26 cellular contexts compared by ENCODE assay signal in the genomic region with DNA sequence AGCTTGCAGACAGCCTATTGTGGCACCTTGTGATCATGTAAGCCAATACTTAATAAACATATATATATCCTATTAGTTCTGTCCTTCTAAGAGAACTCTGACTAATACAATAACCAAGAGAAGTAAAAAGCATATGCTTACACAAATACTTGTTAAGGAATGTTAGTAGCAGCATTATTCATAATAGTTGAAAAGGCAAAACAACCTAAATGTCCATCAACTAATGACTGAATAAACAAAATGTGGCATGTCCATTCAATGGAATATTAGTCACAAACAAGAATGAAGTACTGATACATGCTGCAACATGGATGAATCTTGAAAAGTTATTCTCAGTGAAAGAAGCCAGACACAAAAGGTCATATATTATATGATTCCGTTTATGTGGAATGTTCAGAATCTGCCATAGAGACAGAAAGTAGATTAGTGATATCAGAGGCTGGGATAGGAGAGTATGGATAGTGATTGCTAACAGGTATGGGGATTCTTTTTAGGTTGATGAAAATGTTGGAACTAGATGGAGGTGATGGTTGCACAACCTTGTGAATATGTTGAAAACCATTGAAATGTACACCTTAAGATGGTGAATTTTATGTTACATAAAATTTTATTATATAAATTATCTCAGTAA.
"Had no signal": no experiment of that assay in that cellular context is flagged by ENCODE, and none has a peak within 500 bp of the region (broad histone marks: within the 10 kb centered on the region; RNA-seq: fewer than 3 reads in every experiment).

No MANE protein-coding gene starts in this region.

- H3K9me3 ChIP-seq: ascending aorta had no signal

- H3K27me3 ChIP-seq: ascending aorta had no signal

- H3K4me3 Mint-ChIP-seq: activated CD4-positive, alpha-beta T cell treated with anti-CD3 and anti-CD28 coated beads, Interleukin-2, amount 10 ng/mL, durations not matched to agents 24 days and 14 days; activated CD8-positive, alpha-beta T cell treated with anti-CD3 and anti-CD28 coated beads for 36 hours; activated naive CD8-positive, alpha-beta T cell treated with anti-CD3 and anti-CD28 coated beads for 36 hours; activated T-cell treated with anti-CD3 and anti-CD28 coated beads, Interleukin-2, amount 50 U/mL, for 72 hours; activated T-helper 17 cell treated with anti-CD3 and anti-CD28 coated beads, Interleukin-2, amount 50 U/mL, for 72 hours had no signal

- FAIRE-seq: K562 had no signal

- DNase-seq: activated CD4-positive, alpha-beta T cell treated with anti-CD3 and anti-CD28 coated beads for 1 hour; activated CD4-positive, alpha-beta T cell treated with anti-CD3 and anti-CD28 coated beads, Interleukin-2, amount 50 U/mL, for 4 hours; activated CD4-positive, CD25-positive, alpha-beta regulatory T cell; activated CD8-positive, alpha-beta T cell treated with anti-CD3 and anti-CD28 coated beads for 36 hours; activated effector memory CD4-positive, alpha-beta T cell treated with anti-CD3 and anti-CD28 coated beads, Interleukin-2, amount 50 U/mL, for 16 hours; activated naive CD4-positive, alpha-beta T cell; activated naive CD4-positive, alpha-beta T cell treated with anti-CD3 and anti-CD28 coated beads, Interleukin-2, amount 50 U/mL, for 16 hours; activated naive CD8-positive, alpha-beta T cell treated with anti-CD3 and anti-CD28 coated beads for 36 hours; activated T-cell treated with anti-CD3 and anti-CD28 coated beads, Interleukin-2, amount 50 U/mL, for 1 hour; activated T-cell treated with anti-CD3 and anti-CD28 coated beads, Interleukin-2, amount 50 U/mL, for 72 hours; amygdala; caudate nucleus; IMR-90; NCI-H1105; NCI-H1417 treated with DMSO at 0.1 percent for 48 hours; NCI-H1694; NCI-H1930; NCI-H345; NCI-H524 treated with DMSO at 0.1 percent for 48 hours; SIG-M5; T1000; WERI-Rb-1 had no signal

- H3K4me1 ChIP-seq: ascending aorta had no signal

- H3K36me3 Mint-ChIP-seq: activated naive CD8-positive, alpha-beta T cell treated with anti-CD3 and anti-CD28 coated beads for 36 hours had no signal

- H3K27ac ChIP-seq: ascending aorta, WERI-Rb-1 had no signal

- H3K9me3 Mint-ChIP-seq: activated CD4-positive, alpha-beta T cell treated with anti-CD3 and anti-CD28 coated beads, Interleukin-2, amount 10 ng/mL, durations not matched to agents 24 days and 14 days; activated CD8-positive, alpha-beta T cell treated with anti-CD3 and anti-CD28 coated beads for 36 hours; activated naive CD8-positive, alpha-beta T cell treated with anti-CD3 and anti-CD28 coated beads for 36 hours; activated T-cell treated with anti-CD3 and anti-CD28 coated beads, Interleukin-2, amount 50 U/mL, for 72 hours; activated T-helper 17 cell treated with anti-CD3 and anti-CD28 coated beads, Interleukin-2, amount 50 U/mL, for 72 hours had no signal

- H3K4me3 ChIP-seq: ascending aorta, K562 had no signal

- H3K36me3 ChIP-seq: ascending aorta, WERI-Rb-1 had no signal

- H3K27ac Mint-ChIP-seq: activated CD4-positive, alpha-beta T cell treated with anti-CD3 and anti-CD28 coated beads, Interleukin-2, amount 10 ng/mL, durations not matched to agents 24 days and 14 days; activated CD8-positive, alpha-beta T cell treated with anti-CD3 and anti-CD28 coated beads for 36 hours; activated naive CD8-positive, alpha-beta T cell treated with anti-CD3 and anti-CD28 coated beads for 36 hours; activated T-cell treated with anti-CD3 and anti-CD28 coated beads, Interleukin-2, amount 50 U/mL, for 72 hours; activated T-helper 17 cell treated with anti-CD3 and anti-CD28 coated beads, Interleukin-2, amount 50 U/mL, for 72 hours had no signal
